Comparison of ENCODE assay signal across 1 cellular context in the genomic region with DNA sequence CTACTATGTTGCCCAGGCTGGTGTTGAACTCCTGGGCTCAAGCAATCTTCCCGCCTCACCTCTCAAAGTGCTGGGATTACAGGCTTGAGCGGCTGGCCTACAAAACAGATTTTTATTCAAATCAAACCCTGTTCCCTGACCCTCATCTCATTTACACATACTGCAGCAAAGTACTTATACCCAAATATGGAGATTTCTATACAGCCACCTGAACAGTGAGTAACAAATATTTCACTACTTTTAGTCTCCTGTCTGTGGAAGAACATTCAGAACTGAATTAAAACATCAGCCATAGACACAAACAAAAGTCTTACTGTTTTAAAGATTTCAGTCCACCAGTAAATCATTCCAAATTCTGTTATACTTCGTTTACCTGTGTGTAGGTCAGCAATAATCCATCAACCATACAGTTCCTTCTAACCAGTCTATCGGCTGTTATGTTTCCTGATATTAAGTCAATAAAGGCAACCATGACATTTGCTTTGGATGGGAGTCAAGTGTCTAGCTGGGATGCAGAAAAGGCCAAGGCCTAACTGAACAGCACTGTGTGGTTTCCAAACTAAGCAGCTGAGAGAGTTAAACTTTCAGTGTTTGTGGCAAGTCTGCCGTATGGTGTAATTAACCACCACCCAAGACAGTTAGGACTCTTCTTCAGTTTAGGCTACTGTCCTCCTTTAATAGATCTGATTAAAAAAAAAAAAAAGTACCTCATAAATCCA.
TF ChIP-seq lines count a peak whose summit lies in the region.

No MANE protein-coding gene starts in this region.

TF ChIP-seq in GM23338, 12 proteins besides CTCF, POLR2A, EP300 and RAD21 (continued from another document):
- no peak for TF ChIP-seq REST (IDR thresholded peaks at IDR 0.05; ENCODE audit: unreplicated experiment)
- no peak for TF ChIP-seq EZH2phosphoT487 (IDR thresholded peaks at IDR 0.05; ENCODE audit: unreplicated experiment)
- no peak for TF ChIP-seq EZH2 (IDR thresholded peaks at IDR 0.05; ENCODE audit: low read depth, unreplicated experiment)
- TF ChIP-seq, protein P1, sequence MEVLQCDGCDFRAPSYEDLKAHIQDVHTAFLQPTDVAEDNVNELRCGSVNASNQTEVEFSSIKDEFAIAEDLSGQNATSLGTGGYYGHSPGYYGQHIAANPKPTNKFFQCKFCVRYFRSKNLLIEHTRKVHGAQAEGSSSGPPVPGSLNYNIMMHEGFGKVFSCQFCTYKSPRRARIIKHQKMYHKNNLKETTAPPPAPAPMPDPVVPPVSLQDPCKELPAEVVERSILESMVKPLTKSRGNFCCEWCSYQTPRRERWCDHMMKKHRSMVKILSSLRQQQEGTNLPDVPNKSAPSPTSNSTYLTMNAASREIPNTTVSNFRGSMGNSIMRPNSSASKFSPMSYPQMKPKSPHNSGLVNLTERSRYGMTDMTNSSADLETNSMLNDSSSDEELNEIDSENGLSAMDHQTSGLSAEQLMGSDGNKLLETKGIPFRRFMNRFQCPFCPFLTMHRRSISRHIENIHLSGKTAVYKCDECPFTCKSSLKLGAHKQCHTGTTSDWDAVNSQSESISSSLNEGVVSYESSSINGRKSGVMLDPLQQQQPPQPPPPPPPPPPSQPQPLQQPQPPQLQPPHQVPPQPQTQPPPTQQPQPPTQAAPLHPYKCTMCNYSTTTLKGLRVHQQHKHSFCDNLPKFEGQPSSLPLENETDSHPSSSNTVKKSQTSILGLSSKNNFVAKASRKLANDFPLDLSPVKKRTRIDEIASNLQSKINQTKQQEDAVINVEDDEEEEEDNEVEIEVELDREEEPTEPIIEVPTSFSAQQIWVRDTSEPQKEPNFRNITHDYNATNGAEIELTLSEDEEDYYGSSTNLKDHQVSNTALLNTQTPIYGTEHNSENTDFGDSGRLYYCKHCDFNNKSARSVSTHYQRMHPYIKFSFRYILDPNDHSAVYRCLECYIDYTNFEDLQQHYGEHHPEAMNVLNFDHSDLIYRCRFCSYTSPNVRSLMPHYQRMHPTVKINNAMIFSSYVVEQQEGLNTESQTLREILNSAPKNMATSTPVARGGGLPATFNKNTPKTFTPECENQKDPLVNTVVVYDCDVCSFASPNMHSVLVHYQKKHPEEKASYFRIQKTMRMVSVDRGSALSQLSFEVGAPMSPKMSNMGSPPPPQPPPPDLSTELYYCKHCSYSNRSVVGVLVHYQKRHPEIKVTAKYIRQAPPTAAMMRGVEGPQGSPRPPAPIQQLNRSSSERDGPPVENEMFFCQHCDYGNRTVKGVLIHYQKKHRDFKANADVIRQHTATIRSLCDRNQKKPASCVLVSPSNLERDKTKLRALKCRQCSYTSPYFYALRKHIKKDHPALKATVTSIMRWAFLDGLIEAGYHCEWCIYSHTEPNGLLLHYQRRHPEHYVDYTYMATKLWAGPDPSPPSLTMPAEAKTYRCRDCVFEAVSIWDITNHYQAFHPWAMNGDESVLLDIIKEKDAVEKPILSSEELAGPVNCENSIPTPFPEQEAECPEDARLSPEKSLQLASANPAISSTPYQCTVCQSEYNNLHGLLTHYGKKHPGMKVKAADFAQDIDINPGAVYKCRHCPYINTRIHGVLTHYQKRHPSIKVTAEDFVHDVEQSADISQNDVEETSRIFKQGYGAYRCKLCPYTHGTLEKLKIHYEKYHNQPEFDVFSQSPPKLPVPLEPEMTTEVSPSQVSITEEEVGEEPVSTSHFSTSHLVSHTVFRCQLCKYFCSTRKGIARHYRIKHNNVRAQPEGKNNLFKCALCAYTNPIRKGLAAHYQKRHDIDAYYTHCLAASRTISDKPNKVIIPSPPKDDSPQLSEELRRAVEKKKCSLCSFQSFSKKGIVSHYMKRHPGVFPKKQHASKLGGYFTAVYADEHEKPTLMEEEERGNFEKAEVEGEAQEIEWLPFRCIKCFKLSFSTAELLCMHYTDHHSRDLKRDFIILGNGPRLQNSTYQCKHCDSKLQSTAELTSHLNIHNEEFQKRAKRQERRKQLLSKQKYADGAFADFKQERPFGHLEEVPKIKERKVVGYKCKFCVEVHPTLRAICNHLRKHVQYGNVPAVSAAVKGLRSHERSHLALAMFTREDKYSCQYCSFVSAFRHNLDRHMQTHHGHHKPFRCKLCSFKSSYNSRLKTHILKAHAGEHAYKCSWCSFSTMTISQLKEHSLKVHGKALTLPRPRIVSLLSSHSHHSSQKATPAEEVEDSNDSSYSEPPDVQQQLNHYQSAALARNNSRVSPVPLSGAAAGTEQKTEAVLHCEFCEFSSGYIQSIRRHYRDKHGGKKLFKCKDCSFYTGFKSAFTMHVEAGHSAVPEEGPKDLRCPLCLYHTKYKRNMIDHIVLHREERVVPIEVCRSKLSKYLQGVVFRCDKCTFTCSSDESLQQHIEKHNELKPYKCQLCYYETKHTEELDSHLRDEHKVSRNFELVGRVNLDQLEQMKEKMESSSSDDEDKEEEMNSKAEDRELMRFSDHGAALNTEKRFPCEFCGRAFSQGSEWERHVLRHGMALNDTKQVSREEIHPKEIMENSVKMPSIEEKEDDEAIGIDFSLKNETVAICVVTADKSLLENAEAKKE (CRISPR knock-in tag; IDR thresholded peaks at IDR 0.05) = no peak
- no peak for TF ChIP-seq ZNF114 (CRISPR knock-in tag; IDR thresholded peaks at IDR 0.05)
- TF ChIP-seq STAT1 (IDR thresholded peaks at IDR 0.05; ENCODE audit: unreplicated experiment) = no peak
- no peak for TF ChIP-seq CREB1 (CRISPR knock-in tag; IDR thresholded peaks at IDR 0.05; ENCODE audit: low read depth)
TF ChIP-seq in GM23338: peak in this region for 0.
